In genomic region chr12:106780010-106780625, GRCh38 we compare ENCODE assay signal across 1 cellular context.
TF ChIP-seq lines count a peak whose summit lies in the region.

No MANE protein-coding gene starts in this region.

TF ChIP-seq in K562, 482 proteins besides CTCF, POLR2A, EP300 and RAD21 (continued from another document and continues in another):
- TF ChIP-seq RNF219 (CRISPR knock-in tag; IDR thresholded peaks at IDR 0.05) (no peak), MTA1 (IDR thresholded peaks at IDR 0.05; ENCODE audit: borderline replicate concordance) (no peak), NFYB (IDR thresholded peaks at IDR 0.05; ENCODE audit: extremely low read depth, insufficient read length) (no peak), HSF4 (CRISPR knock-in tag; IDR thresholded peaks at IDR 0.05; ENCODE audit: borderline replicate concordance) (no peak), MEIS2 (IDR thresholded peaks at IDR 0.05; ENCODE audit: partially characterized antibody) (peak; percentile 5), ZNF121 (CRISPR knock-in tag; conservative IDR thresholded peaks at IDR 0.05) (no peak), SMARCA4 (IDR thresholded peaks at IDR 0.05) (peak; percentile 78), ZNF449 (CRISPR knock-in tag; IDR thresholded peaks at IDR 0.05) (no peak), ZNF354B (CRISPR knock-in tag; IDR thresholded peaks at IDR 0.05) (no peak), PTTG1 (tag; IDR thresholded peaks at IDR 0.05; ENCODE audit: low read depth) (no peak), ZBTB34 (CRISPR knock-in tag; IDR thresholded peaks at IDR 0.05) (no peak), MITF (IDR thresholded peaks at IDR 0.05) (no peak), MIER1 (IDR thresholded peaks at IDR 0.05; ENCODE audit: low read depth) (no peak), PCBP2 (IDR thresholded peaks at IDR 0.05; ENCODE audit: low read depth, low read length, poor library complexity, severe bottlenecking) (no peak), PURB (CRISPR knock-in tag; IDR thresholded peaks at IDR 0.05; ENCODE audit: low read depth) (no peak), THAP7 (CRISPR knock-in tag; IDR thresholded peaks at IDR 0.05) (no peak), KLF10 (CRISPR knock-in tag; IDR thresholded peaks at IDR 0.05) (no peak), NFXL1 (CRISPR knock-in tag; IDR thresholded peaks at IDR 0.05) (no peak), ETV1 (tag; conservative IDR thresholded peaks at IDR 0.05; ENCODE audit: low read depth) (no peak), RNF2 (IDR thresholded peaks at IDR 0.05) (no peak), ADNP (tag; IDR thresholded peaks at IDR 0.05) (no peak), ARID1B (IDR thresholded peaks at IDR 0.05) (peak; percentile 79), CREB3L1 (IDR thresholded peaks at IDR 0.05; ENCODE audit: borderline replicate concordance, low read depth) (no peak), KAT2B (IDR thresholded peaks at IDR 0.05; ENCODE audit: low read depth, low read length) (no peak), MLLT1 (IDR thresholded peaks at IDR 0.05) (no peak), POLR2AphosphoS2 (IDR thresholded peaks at IDR 0.05; ENCODE audit: low read length) (no peak), HNRNPH1 (optimal IDR thresholded peaks at IDR 0.05; ENCODE audit: low read depth, low read length) (no peak), SAFB (IDR thresholded peaks at IDR 0.05; ENCODE audit: borderline replicate concordance, low read depth, low read length) (no peak), RHOXF2B (CRISPR knock-in tag; conservative IDR thresholded peaks at IDR 0.05) (no peak), XRCC3 (IDR thresholded peaks at IDR 0.05) (no peak), TSHZ1 (CRISPR knock-in tag; IDR thresholded peaks at IDR 0.05) (no peak), GATAD2B (IDR thresholded peaks at IDR 0.05; ENCODE audit: borderline replicate concordance) (peak; percentile 54; the same call in 1 of the 2 replicates), FOS (IDR thresholded peaks at IDR 0.05; ENCODE audit: extremely low read depth, insufficient read length) (peak; percentile 63), ZBTB5 (IDR thresholded peaks at IDR 0.05) (no peak), PHF20 (IDR thresholded peaks at IDR 0.05; ENCODE audit: partially characterized antibody) (no peak), FOSL1 (tag; conservative IDR thresholded peaks at IDR 0.05) (peak; percentile 96), RBFOX2 (IDR thresholded peaks at IDR 0.05; ENCODE audit: low read depth, low read length) (no peak), ZNF609 (CRISPR knock-in tag; IDR thresholded peaks at IDR 0.05; ENCODE audit: borderline replicate concordance) (no peak), IRF1 (CRISPR knock-in tag; IDR thresholded peaks at IDR 0.05; ENCODE audit: borderline replicate concordance) (no peak)
